16 cellular contexts compared by ENCODE assay signal in genomic region chr6:11430036-11430435, GRCh38.
DNase-seq lines count a peak whose midpoint lies in the region; ATAC-seq, FAIRE-seq and TF ChIP-seq lines count a peak whose summit lies in the region.
"Had no signal": no experiment of that assay in that cellular context is flagged by ENCODE, and none has a peak within 500 bp of the region (broad histone marks: within the 10 kb centered on the region; RNA-seq: fewer than 3 reads in every experiment).

No MANE protein-coding gene starts in this region.

- in situ Hi-C loops in K562 (cut with MboI) = no loop called here

- peak overlapping the region; percentile 72 for H3K56ac ChIP-seq in mesendoderm (ENCODE audit: low read length)

- no peak for TF ChIP-seq POLR2A in K562 (conservative IDR thresholded peaks at IDR 0.05)

- peak overlapping the region; percentile 15 for H2AK5ac ChIP-seq in mesendoderm (ENCODE audit: low read length)

- no peak overlapping the region for H2BK15ac ChIP-seq in mesendoderm (replicated peaks; ENCODE audit: low read depth)

- H3K4me1 ChIP-seq in K562 (replicated peaks in 1 of 2; ENCODE audit: control insufficient read depth in 2 of 2, insufficient read depth in 2 of 2, low read length in 2 of 2) (no peaks in the 10 kb centered on the region), mesendoderm (ENCODE audit: control insufficient read depth, low read depth, low read length) (peaks cover 16% of the 10 kb centered on the region), upper lobe of right lung (peaks cover 81% of the 10 kb centered on the region), foreskin keratinocyte (peaks cover 21% of the 10 kb centered on the region)

- no peak for TF ChIP-seq EP300 in K562 (IDR thresholded peaks at IDR 0.05; ENCODE audit: low read length)

- H3K9me1 ChIP-seq in K562 (ENCODE audit: control insufficient read depth, insufficient read depth, low read length) = no peaks in the 10 kb centered on the region

- H2BK5ac ChIP-seq in mesendoderm (ENCODE audit: low read length) = peak overlapping the region; percentile 64

- no peak for TF ChIP-seq RAD21 in K562 (CRISPR knock-in tag; conservative IDR thresholded peaks at IDR 0.05 in 1 of 2, IDR thresholded peaks at IDR 0.05 in 1 of 2)

- no peak overlapping the region for H3K18ac ChIP-seq in mesendoderm (ENCODE audit: low read length)

- no peak for ATAC-seq in K562
- no peak for ATAC-seq in upper lobe of right lung
- ATAC-seq in foreskin keratinocyte = no peak
- ATAC-seq: CD8-positive, alpha-beta T cell had no signal

- no TSS peak for BruUV-seq in K562 (replicated peaks; lab: Mats Ljungman, UMichigan)

- peak overlapping the region; percentile 56 for H2BK120ac ChIP-seq in mesendoderm (ENCODE audit: low read depth, low read length)

- no peak overlapping the region for H3K4me3 Mint-ChIP-seq in activated CD4-positive, alpha-beta T cell treated with anti-CD3 and anti-CD28 coated beads, Interleukin-2, amount 10 ng/mL, durations not matched to agents 24 days and 14 days
- H3K4me3 Mint-ChIP-seq in activated naive CD4-positive, alpha-beta T cell treated with anti-CD3 and anti-CD28 coated beads, Interleukin-2, amount 10 ng/mL, durations not matched to agents 7 days and 5 days = no peak overlapping the region
- H3K4me3 Mint-ChIP-seq: CD8-positive, alpha-beta T cell had no signal

- H3K36me3 ChIP-seq in K562 (ENCODE audit: control insufficient read depth, insufficient read depth, low read length) (no peaks in the 10 kb centered on the region), mesendoderm (ENCODE audit: control insufficient read depth, insufficient read depth, low read length) (no peaks in the 10 kb centered on the region), upper lobe of right lung (no peaks in the 10 kb centered on the region)
- H3K36me3 ChIP-seq: cardiac muscle cell, transverse colon had no signal

- H3K4me1 Mint-ChIP-seq in activated CD4-positive, alpha-beta T cell treated with anti-CD3 and anti-CD28 coated beads, Interleukin-2, amount 10 ng/mL, durations not matched to agents 24 days and 14 days = peaks cover 39% of the 10 kb centered on the region
- peaks cover 16% of the 10 kb centered on the region for H3K4me1 Mint-ChIP-seq in activated naive CD4-positive, alpha-beta T cell treated with anti-CD3 and anti-CD28 coated beads, Interleukin-2, amount 10 ng/mL, durations not matched to agents 7 days and 5 days

- TF ChIP-seq CTCF in K562 (IDR thresholded peaks at IDR 0.05 in 2 of 3, conservative IDR thresholded peaks at IDR 0.05 in 1 of 3; ENCODE audit: insufficient read depth in 2 of 3, low read depth in 1 of 3, low read length in 3 of 3) (no peak), upper lobe of right lung (IDR thresholded peaks at IDR 0.05) (no peak), foreskin keratinocyte (conservative IDR thresholded peaks at IDR 0.05) (no peak)

- H3K27ac ChIP-seq in K562 (ENCODE audit: extremely low read depth, low read depth, low read length) (no peak overlapping the region), mesendoderm (ENCODE audit: low read depth, low read length) (peak overlapping the region; percentile 71), upper lobe of right lung (peak overlapping the region; percentile 78), foreskin keratinocyte (no peak overlapping the region)
- H3K27ac ChIP-seq: 22Rv1, cardiac muscle cell had no signal

- H3K9me3 Mint-ChIP-seq in activated CD4-positive, alpha-beta T cell treated with anti-CD3 and anti-CD28 coated beads, Interleukin-2, amount 10 ng/mL, durations not matched to agents 24 days and 14 days = no peaks in the 10 kb centered on the region
- H3K9me3 Mint-ChIP-seq in activated naive CD4-positive, alpha-beta T cell treated with anti-CD3 and anti-CD28 coated beads, Interleukin-2, amount 10 ng/mL, durations not matched to agents 7 days and 5 days = no peaks in the 10 kb centered on the region
- H3K9me3 Mint-ChIP-seq: CD8-positive, alpha-beta T cell had no signal

- CTCF ChIA-PET in K562 (lab: Yijun Ruan, JAX; ENCODE audit: low intra/inter-chr PET ratio) = no interaction called here
- CTCF ChIA-PET in activated naive CD4-positive, alpha-beta T cell treated with anti-CD3 and anti-CD28 coated beads, Interleukin-2, amount 10 ng/mL, durations not matched to agents 7 days and 5 days (lab: Charles Lee) = no interaction called here

- H3K4ac ChIP-seq in mesendoderm (ENCODE audit: low read depth, low read length) = no peak overlapping the region

- no peak overlapping the region for H2AFZ ChIP-seq in K562 (ENCODE audit: low read depth, low read length)

- no peak overlapping the region for H3K23ac ChIP-seq in mesendoderm (ENCODE audit: low read length)

- intact Hi-C loops in activated CD4-positive, alpha-beta T cell treated with anti-CD3 and anti-CD28 coated beads, Interleukin-2, amount 10 ng/mL, durations not matched to agents 24 days and 14 days (cut with micrococcal nuclease) = no loop called here
- intact Hi-C loops in K562 (cut with micrococcal nuclease) (no loop called here), upper lobe of right lung (cut with DNase I) (no loop called here)

- FAIRE-seq in K562 (lab: Jason Lieb, UNC) = peak; percentile 54

- no peaks in the 10 kb centered on the region for H3K79me2 ChIP-seq in K562 (ENCODE audit: control insufficient read depth, insufficient read depth, low read length)
- H3K79me2 ChIP-seq in mesendoderm (ENCODE audit: control insufficient read depth, insufficient read depth, low read length) = no peaks in the 10 kb centered on the region

- H3K9me3 ChIP-seq in K562 (replicated peaks; ENCODE audit: control insufficient read depth, insufficient read depth, low read depth, low read length) (no peaks in the 10 kb centered on the region), upper lobe of right lung (no peaks in the 10 kb centered on the region)
- H3K9me3 ChIP-seq: transverse colon had no signal

- no peaks in the 10 kb centered on the region for H3K27me3 Mint-ChIP-seq in activated CD4-positive, alpha-beta T cell treated with anti-CD3 and anti-CD28 coated beads, Interleukin-2, amount 10 ng/mL, durations not matched to agents 24 days and 14 days
- H3K27me3 Mint-ChIP-seq in activated naive CD4-positive, alpha-beta T cell treated with anti-CD3 and anti-CD28 coated beads, Interleukin-2, amount 10 ng/mL, durations not matched to agents 7 days and 5 days = peaks cover 7% of the 10 kb centered on the region

- H3K36me3 Mint-ChIP-seq in activated CD4-positive, alpha-beta T cell treated with anti-CD3 and anti-CD28 coated beads, Interleukin-2, amount 10 ng/mL, durations not matched to agents 24 days and 14 days (ENCODE audit: low read depth) = no peaks in the 10 kb centered on the region
- H3K36me3 Mint-ChIP-seq in activated naive CD4-positive, alpha-beta T cell treated with anti-CD3 and anti-CD28 coated beads, Interleukin-2, amount 10 ng/mL, durations not matched to agents 7 days and 5 days = no peaks in the 10 kb centered on the region
- H3K36me3 Mint-ChIP-seq: CD8-positive, alpha-beta T cell had no signal

- no peak overlapping the region for H3K4me2 ChIP-seq in K562 (ENCODE audit: insufficient read depth, low read length)
- H3K4me2 ChIP-seq in mesendoderm (ENCODE audit: low read length) = no peak overlapping the region

- no peak overlapping the region for H4K8ac ChIP-seq in mesendoderm (ENCODE audit: low read depth, low read length)

- H4K20me1 ChIP-seq in K562 (replicated peaks; ENCODE audit: control insufficient read depth, insufficient read depth, low read length) = no peaks in the 10 kb centered on the region

- H3K4me3 ChIP-seq in K562 = no peak overlapping the region
- H3K4me3 ChIP-seq in mesendoderm (ENCODE audit: low read length) = no peak overlapping the region
- H3K4me3 ChIP-seq in upper lobe of right lung = no peak overlapping the region
- H3K4me3 ChIP-seq: cardiac muscle cell, transverse colon had no signal

- peak; percentile 44 for DNase-seq in activated CD4-positive, alpha-beta T cell treated with anti-CD3 and anti-CD28 coated beads, Interleukin-2, amount 10 ng/mL, durations not matched to agents 24 days and 14 days
- no peak for DNase-seq in activated CD4-positive, alpha-beta T cell treated with anti-CD3 and anti-CD28 coated beads, Interleukin-2, amount 50 U/mL, for 48 hours
- DNase-seq in K562 (ENCODE audit: extremely low read depth in 1 of 4, low spot score in 3 of 4) (no peak), mesendoderm (no peak), upper lobe of right lung (no peak), foreskin keratinocyte (no peak)
- DNase-seq in activated naive CD4-positive, alpha-beta T cell treated with anti-CD3 and anti-CD28 coated beads, Interleukin-2, amount 10 ng/mL, durations not matched to agents 7 days and 5 days = no peak
- DNase-seq in activated T-cell treated with anti-CD3 and anti-CD28 coated beads, Interleukin-2, amount 50 U/mL, for 1 hour = no peak
- DNase-seq: activated gamma-delta T cell treated with Interleukin-2 at 50 U/mL for 16 hours; CD8-positive, alpha-beta T cell; islet precursor cell; NCI-H345; OCI-M1; transverse colon had no signal

- H3K27me3 ChIP-seq in K562 (ENCODE audit: control insufficient read depth in 2 of 2, insufficient read depth in 2 of 2, low read length in 2 of 2) (peaks cover 3 to 6% of the 10 kb centered on the region in 2 experiments; a peak in 3 of 5 replicates), mesendoderm (ENCODE audit: insufficient read depth, low read length, poor library complexity) (no peaks in the 10 kb centered on the region), upper lobe of right lung (no peaks in the 10 kb centered on the region), foreskin keratinocyte (no peaks in the 10 kb centered on the region)
- H3K27me3 ChIP-seq: cardiac muscle cell, transverse colon had no signal

- H4K5ac ChIP-seq in mesendoderm (ENCODE audit: low read length) = no peak overlapping the region

- H3K9ac ChIP-seq in K562 (ENCODE audit: insufficient read depth in 1 of 2, low read depth in 2 of 2, low read length in 2 of 2) (no peak overlapping the region), mesendoderm (ENCODE audit: low read length) (no peak overlapping the region)

- WGBS in K562 (ENCODE audit: insufficient coverage, low coverage, missing lambda C conversion rate) = 0% methylated on average over 9 of the region's 9 CpGs
- WGBS in mesendoderm (ENCODE audit: extremely low coverage, insufficient coverage, low lambda C conversion rate) = no CpG with 5 or more reads among the region's 9 CpGs

- H3K79me1 ChIP-seq in mesendoderm (ENCODE audit: low read length) = no peaks in the 10 kb centered on the region

- no peak overlapping the region for H3K27ac Mint-ChIP-seq in activated CD4-positive, alpha-beta T cell treated with anti-CD3 and anti-CD28 coated beads, Interleukin-2, amount 10 ng/mL, durations not matched to agents 24 days and 14 days
- H3K27ac Mint-ChIP-seq in activated naive CD4-positive, alpha-beta T cell treated with anti-CD3 and anti-CD28 coated beads, Interleukin-2, amount 10 ng/mL, durations not matched to agents 7 days and 5 days = no peak overlapping the region

- POLR2A ChIA-PET in K562 (lab: Yijun Ruan, JAX) = no interaction called here

TF ChIP-seq in K562, 482 proteins besides CTCF, POLR2A, EP300 and RAD21 (continues in another document):
- TF ChIP-seq XRCC5 (IDR thresholded peaks at IDR 0.05; ENCODE audit: low read depth, low read length) = no peak
- no peak for TF ChIP-seq LCOR (CRISPR knock-in tag; IDR thresholded peaks at IDR 0.05)
- TF ChIP-seq RUNX1 (IDR thresholded peaks at IDR 0.05; ENCODE audit: low read depth) = no peak
- no peak for TF ChIP-seq TAF15 (IDR thresholded peaks at IDR 0.05; ENCODE audit: low read depth, low read length)
- no peak for TF ChIP-seq BMI1 (IDR thresholded peaks at IDR 0.05; ENCODE audit: low read length)

Comparison
In these comparisons a context has a peak if more than half of its experiments do, and no peak if none do; other contexts are left out.
1. H3K27ac ChIP-seq: peak in mesendoderm (single experiment) and upper lobe of right lung (single experiment); none in K562 (single experiment) and foreskin keratinocyte (single experiment).